ENCODE assay signal across 9 cellular contexts in genomic region chr16:535446-536405, GRCh38. TPM values are rescaled to one million over a fixed set of nuclear protein-coding genes. Genes with fewer than 3 reads are reported as not detected.
DNase-seq lines count a peak whose midpoint lies in the region; ATAC-seq, FAIRE-seq and TF ChIP-seq lines count a peak whose summit lies in the region.
"Had no signal": no experiment of that assay in that cellular context is flagged by ENCODE, and none has a peak within 500 bp of the region (broad histone marks: within the 10 kb centered on the region; RNA-seq: fewer than 3 reads in every experiment).

No MANE protein-coding gene starts in this region.

- peak; percentile 73 for ATAC-seq in left colon
- no peak for ATAC-seq in activated CD4-positive, CD25-positive, alpha-beta regulatory T cell treated with anti-CD3 and anti-CD28 coated beads, Interleukin-2, amount 50 U/mL, for 24 hours
- no peak for ATAC-seq in HG03135 (IDR thresholded peaks at IDR 0.05; ENCODE audit: unreplicated experiment)

- DNase-seq in ACHN (peak; percentile 84), HS-27A (ENCODE audit: low read depth) (peak; percentile 51), amniotic epithelial cell (ENCODE audit: low read depth) (peak; percentile 27), left colon (peak; percentile 85 to 87), dorsolateral prefrontal cortex (no peak), GM12891 (ENCODE audit: insufficient read length, low spot score) (no peak)

- H3K4me3 ChIP-seq in dorsolateral prefrontal cortex, result no peak overlapping the region
- H3K4me3 ChIP-seq: vagina had no signal

- no peak for FAIRE-seq in GM12891 (lab: Jason Lieb, UNC)

- no peaks in the 10 kb centered on the region for H3K27me3 ChIP-seq in dorsolateral prefrontal cortex
- H3K27me3 ChIP-seq: vagina had no signal

- TF ChIP-seq CTCF in dorsolateral prefrontal cortex (IDR thresholded peaks at IDR 0.05 in 54 of 56, conservative IDR thresholded peaks at IDR 0.05 in 2 of 56; ENCODE audit: low read depth in 1 of 56, partially characterized antibody in 56 of 56), result no peak

- intact Hi-C loops in left colon (cut with DNase I, micrococcal nuclease), result no loop called here
- intact Hi-C loops in dorsolateral prefrontal cortex (cut with DNase I), result no loop called here

- no peak for TF ChIP-seq POLR2A in GM12891 (IDR thresholded peaks at IDR 0.05; ENCODE audit: low read depth, low read length)

- in situ Hi-C loops in ACHN (cut with HindIII; ENCODE audit: low pct_ligation_motif_present, low pct_unique_long_range_greater_than_20kb, low sequenced_read_pairs), result no loop called here

- H3K27ac ChIP-seq in dorsolateral prefrontal cortex, result peak overlapping the region in 1 of 59 donors; percentile 74
- H3K27ac ChIP-seq: vagina had no signal

TF ChIP-seq in GM12891, 5 proteins besides CTCF, POLR2A, EP300 and RAD21:
- TF ChIP-seq PAX5 (IDR thresholded peaks at IDR 0.05; ENCODE audit: insufficient read depth, low read length, severe bottlenecking) (no peak), SPI1 (IDR thresholded peaks at IDR 0.05; ENCODE audit: low read depth, low read length) (no peak), TAF1 (IDR thresholded peaks at IDR 0.05; ENCODE audit: low read depth, low read length) (no peak), POU2F2 (IDR thresholded peaks at IDR 0.05; ENCODE audit: low read depth, low read length) (no peak)

RNA-seq across cellular contexts. Expression of gene CAPN15, which starts 8.2 kb away (rescaled TPM):
- total RNA-seq in left colon (100 to 1,000 TPM in 1 of 2 donors, 10 to 100 TPM in 1; 98.8 to 102 TPM), dorsolateral prefrontal cortex (10 to 100 TPM; 18.8 to 69.8 (median 34.2) TPM)
- polyA plus RNA-seq in GM12891 (2012; ENCODE audit: low read depth, missing spikeins), result 20.2 TPM

RNA-seq across cellular contexts. Expression of gene PRR35, which starts 24.5 kb away (rescaled TPM):
- total RNA-seq in left colon (not detected), dorsolateral prefrontal cortex (under 1 TPM in 29 of 120 experiments, not detected in 91; 0.17 to 0.90 (median 0.28) TPM)
- polyA plus RNA-seq in GM12891 (2012; ENCODE audit: low read depth, missing spikeins), result not detected
- total RNA-seq: vagina had no signal

RNA-seq across cellular contexts. Expression of gene NHLRC4, which starts 31.1 kb away (rescaled TPM):
- total RNA-seq in left colon (under 1 TPM in 1 of 2 donors, not detected in 1; 0.36 TPM), dorsolateral prefrontal cortex (1 to 10 TPM in 19 of 120 experiments, under 1 TPM in 97, not detected in 4; 0.20 to 1.6 (median 0.60) TPM)
- 0.85 TPM for polyA plus RNA-seq in GM12891 (2012; ENCODE audit: low read depth, missing spikeins)

RNA-seq across cellular contexts. Expression of gene PIGQ, which starts 34.0 kb away (rescaled TPM):
- total RNA-seq in left colon (10 to 100 TPM; 37.6 to 39.5 TPM), dorsolateral prefrontal cortex (100 to 1,000 TPM in 8 of 120 experiments, 10 to 100 TPM in 112; 51.5 to 125 (median 72.9) TPM)
- polyA plus RNA-seq in GM12891 (2012; ENCODE audit: low read depth, missing spikeins), result 9.0 TPM

RNA-seq across cellular contexts. Expression of gene RAB40C, which starts 54.1 kb away (rescaled TPM):
- total RNA-seq in left colon (10 to 100 TPM; 38.2 to 43.4 TPM), dorsolateral prefrontal cortex (100 to 1,000 TPM in 1 of 120 experiments, 10 to 100 TPM in 119; 34.4 to 107 (median 63.1) TPM)
- 5.5 TPM for polyA plus RNA-seq in GM12891 (2012; ENCODE audit: low read depth, missing spikeins)

Comparison
In these comparisons a context has a peak if more than half of its experiments do, and no peak if none do; other contexts are left out.
1. DNase-seq: peak in ACHN (single experiment), HS-27A (single experiment), amniotic epithelial cell (single experiment) and left colon (2 of 2); none in dorsolateral prefrontal cortex (0 of 10) and GM12891 (single experiment).